In the genomic region with DNA sequence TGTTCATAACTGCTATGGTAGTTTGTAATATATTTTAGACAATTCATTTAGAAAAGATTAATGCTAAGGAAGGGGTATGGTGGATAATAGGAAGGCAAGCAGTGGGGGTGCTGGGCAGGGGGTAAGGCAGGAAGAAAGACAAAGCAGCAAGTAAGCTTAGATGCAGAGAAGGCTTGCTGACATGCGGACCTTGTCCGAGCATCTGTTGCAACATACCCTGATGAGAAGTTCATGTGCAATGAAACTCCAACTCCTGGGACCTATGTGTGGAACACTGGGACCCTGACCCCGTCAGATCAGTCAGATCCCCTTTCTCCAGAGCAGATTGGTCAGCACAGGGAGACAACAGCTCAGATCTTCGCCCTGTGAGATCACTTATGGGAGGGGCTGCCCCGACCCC, we compare ENCODE assay signal across 33 cellular contexts.
"Had no signal": no experiment of that assay in that cellular context is flagged by ENCODE, and none has a peak within 500 bp of the region (broad histone marks: within the 10 kb centered on the region; RNA-seq: fewer than 3 reads in every experiment).

No MANE protein-coding gene starts in this region.

- H3K4me1 Mint-ChIP-seq: activated CD8-positive, alpha-beta memory T cell treated with anti-CD3 and anti-CD28 coated beads, Interleukin-2, amount 10 ng/mL, durations not matched to agents 7 days and 5 days; activated naive CD4-positive, alpha-beta T cell treated with anti-CD3 and anti-CD28 coated beads, Interleukin-2, amount 50 U/mL, for 24 hours; activated naive CD8-positive, alpha-beta T cell treated with anti-CD3 and anti-CD28 coated beads, Interleukin-2, amount 50 U/mL, for 24 hours had no signal

- DNase-seq: activated CD4-positive, alpha-beta memory T cell treated with anti-CD3 and anti-CD28 coated beads for 36 hours; activated CD4-positive, alpha-beta T cell treated with anti-CD3 and anti-CD28 coated beads for 1 hour; activated CD4-positive, alpha-beta T cell treated with anti-CD3 and anti-CD28 coated beads for 4 hours; activated CD8-positive, alpha-beta memory T cell treated with anti-CD3 and anti-CD28 coated beads, Interleukin-2, amount 10 ng/mL, durations not matched to agents 7 days and 5 days; activated CD8-positive, alpha-beta memory T cell treated with anti-CD3 and anti-CD28 coated beads, Interleukin-2, amount 50 U/mL, for 4 hours; activated CD8-positive, alpha-beta T cell treated with anti-CD3 and anti-CD28 coated beads, Interleukin-2, amount 10 ng/mL, durations not matched to agents 7 days and 5 days; activated effector memory CD4-positive, alpha-beta T cell treated with anti-CD3 and anti-CD28 coated beads, Interleukin-2, amount 50 U/mL, for 16 hours; activated naive CD4-positive, alpha-beta T cell treated with anti-CD3 and anti-CD28 coated beads for 36 hours; activated naive CD8-positive, alpha-beta T cell treated with anti-CD3 and anti-CD28 coated beads for 36 hours; activated naive CD8-positive, alpha-beta T cell treated with anti-CD3 and anti-CD28 coated beads, Interleukin-2, amount 50 U/mL, for 24 hours; activated T-cell treated with anti-CD3 and anti-CD28 coated beads, Interleukin-2, amount 50 U/mL, for 1 hour; activated T-cell treated with anti-CD3 and anti-CD28 coated beads, Interleukin-2, amount 50 U/mL, for 48 hours; adrenal gland; amygdala; aorta; body of pancreas; caudate nucleus; cortex of kidney; dermis blood vessel endothelial cell; effector CD4-positive, alpha-beta T cell; effector memory CD8-positive, alpha-beta T cell; erythroblast; foreskin keratinocyte; gastrocnemius medialis; glutamatergic neuron; heart left ventricle; T-helper 2 cell had no signal

- H3K4me3 Mint-ChIP-seq: activated CD4-positive, alpha-beta memory T cell treated with anti-CD3 and anti-CD28 coated beads for 36 hours; activated CD8-positive, alpha-beta memory T cell treated with anti-CD3 and anti-CD28 coated beads, Interleukin-2, amount 10 ng/mL, durations not matched to agents 7 days and 5 days; activated CD8-positive, alpha-beta T cell treated with anti-CD3 and anti-CD28 coated beads, Interleukin-2, amount 10 ng/mL, durations not matched to agents 7 days and 5 days; activated naive CD4-positive, alpha-beta T cell treated with anti-CD3 and anti-CD28 coated beads for 36 hours; activated naive CD4-positive, alpha-beta T cell treated with anti-CD3 and anti-CD28 coated beads, Interleukin-2, amount 50 U/mL, for 24 hours; activated naive CD8-positive, alpha-beta T cell treated with anti-CD3 and anti-CD28 coated beads for 36 hours; activated naive CD8-positive, alpha-beta T cell treated with anti-CD3 and anti-CD28 coated beads, Interleukin-2, amount 50 U/mL, for 24 hours; activated T-helper 1 cell treated with anti-CD3 and anti-CD28 coated beads, Interleukin-12 subunit alpha, Interleukin-12 subunit beta, Interleukin-2, Interleukin-4 antibody, amounts not matched to agents 30 ng/mL and 10 ng/mL and 1 ng/mL, durations not matched to agents 14 hours and 24 hours and 36 hours; effector memory CD8-positive, alpha-beta T cell; WTC11 had no signal

- H3K4me1 ChIP-seq: adrenal gland, body of pancreas, foreskin keratinocyte, gastrocnemius medialis had no signal

- H3K27ac Mint-ChIP-seq: activated CD4-positive, alpha-beta memory T cell treated with anti-CD3 and anti-CD28 coated beads for 36 hours; activated CD8-positive, alpha-beta memory T cell treated with anti-CD3 and anti-CD28 coated beads, Interleukin-2, amount 10 ng/mL, durations not matched to agents 7 days and 5 days; activated CD8-positive, alpha-beta T cell treated with anti-CD3 and anti-CD28 coated beads, Interleukin-2, amount 10 ng/mL, durations not matched to agents 7 days and 5 days; activated naive CD4-positive, alpha-beta T cell treated with anti-CD3 and anti-CD28 coated beads for 36 hours; activated naive CD4-positive, alpha-beta T cell treated with anti-CD3 and anti-CD28 coated beads, Interleukin-2, amount 50 U/mL, for 24 hours; activated naive CD8-positive, alpha-beta T cell treated with anti-CD3 and anti-CD28 coated beads for 36 hours; activated naive CD8-positive, alpha-beta T cell treated with anti-CD3 and anti-CD28 coated beads, Interleukin-2, amount 50 U/mL, for 24 hours; activated T-helper 1 cell treated with anti-CD3 and anti-CD28 coated beads, Interleukin-12 subunit alpha, Interleukin-12 subunit beta, Interleukin-2, Interleukin-4 antibody, amounts not matched to agents 30 ng/mL and 10 ng/mL and 1 ng/mL, durations not matched to agents 14 hours and 24 hours and 36 hours; activated T-helper 2 cell treated with anti-CD3 and anti-CD28 coated beads, Interferon-gamma antibody, Interleukin-2, Interleukin-4, amounts not matched to agents 10 μg/mL and 5 μg/mL and 100 μg/mL, durations not matched to agents 14 hours and 24 hours and 36 hours; WTC11 had no signal

- H3K36me3 Mint-ChIP-seq: activated CD8-positive, alpha-beta memory T cell treated with anti-CD3 and anti-CD28 coated beads, Interleukin-2, amount 10 ng/mL, durations not matched to agents 7 days and 5 days; WTC11 had no signal

- ATAC-seq: activated CD8-positive, alpha-beta memory T cell treated with anti-CD3 and anti-CD28 coated beads, Interleukin-2, amount 10 ng/mL, durations not matched to agents 7 days and 5 days; activated CD8-positive, alpha-beta T cell treated with anti-CD3 and anti-CD28 coated beads, Interleukin-2, amount 10 ng/mL, durations not matched to agents 7 days and 5 days; activated naive CD8-positive, alpha-beta T cell treated with anti-CD3 and anti-CD28 coated beads, Interleukin-2, amount 50 U/mL, for 24 hours; body of pancreas; effector memory CD8-positive, alpha-beta T cell; foreskin keratinocyte; gastrocnemius medialis; heart left ventricle; WTC11 had no signal

- H3K27me3 ChIP-seq: body of pancreas, heart left ventricle had no signal

- H3K27me3 Mint-ChIP-seq: activated CD4-positive, alpha-beta memory T cell treated with anti-CD3 and anti-CD28 coated beads for 36 hours; activated naive CD4-positive, alpha-beta T cell treated with anti-CD3 and anti-CD28 coated beads, Interleukin-2, amount 50 U/mL, for 24 hours; activated naive CD8-positive, alpha-beta T cell treated with anti-CD3 and anti-CD28 coated beads for 36 hours; activated naive CD8-positive, alpha-beta T cell treated with anti-CD3 and anti-CD28 coated beads, Interleukin-2, amount 50 U/mL, for 24 hours; effector memory CD8-positive, alpha-beta T cell had no signal

- H3K9me3 ChIP-seq: adrenal gland, body of pancreas, esophagus muscularis mucosa, gastrocnemius medialis, heart left ventricle had no signal

- H3K4me3 ChIP-seq: adrenal gland, body of pancreas, esophagus muscularis mucosa, gastrocnemius medialis, heart left ventricle had no signal

- H3K9me3 Mint-ChIP-seq: activated CD4-positive, alpha-beta memory T cell treated with anti-CD3 and anti-CD28 coated beads for 36 hours; activated naive CD4-positive, alpha-beta T cell treated with anti-CD3 and anti-CD28 coated beads, Interleukin-2, amount 50 U/mL, for 24 hours; activated naive CD8-positive, alpha-beta T cell treated with anti-CD3 and anti-CD28 coated beads for 36 hours; activated T-helper 2 cell treated with anti-CD3 and anti-CD28 coated beads, Interferon-gamma antibody, Interleukin-2, Interleukin-4, amounts not matched to agents 10 μg/mL and 5 μg/mL and 100 μg/mL, durations not matched to agents 14 hours and 24 hours and 36 hours; effector memory CD8-positive, alpha-beta T cell; WTC11 had no signal

- FAIRE-seq: colon had no signal

- H3K27ac ChIP-seq: adrenal gland, body of pancreas, esophagus muscularis mucosa, foreskin keratinocyte, gastrocnemius medialis, heart left ventricle had no signal

- H3K36me3 ChIP-seq: adrenal gland, esophagus muscularis mucosa, gastrocnemius medialis, heart left ventricle had no signal
